In the genomic region with DNA sequence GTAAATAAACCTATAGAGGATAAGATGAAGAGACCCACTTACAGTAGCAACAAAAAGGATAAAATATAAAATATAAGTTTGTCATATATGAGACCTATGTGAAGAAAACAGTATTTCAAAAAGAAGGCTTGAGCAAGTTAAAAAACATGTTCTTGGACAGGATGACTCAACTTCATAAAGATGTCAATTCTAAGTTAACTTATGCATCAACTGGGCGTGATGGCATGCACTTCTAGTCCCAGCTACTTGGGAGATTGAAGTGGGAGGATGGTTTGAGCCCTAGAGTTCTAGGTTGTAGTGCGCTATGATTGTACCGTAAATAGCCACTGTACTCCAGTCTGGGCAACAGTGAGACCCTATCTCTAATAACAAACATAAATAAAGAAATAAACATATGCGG, we compare ENCODE assay signal across 16 cellular contexts. TPM values are rescaled to one million over a fixed set of nuclear protein-coding genes. Genes with fewer than 3 reads are reported as not detected.
DNase-seq lines count a peak whose midpoint lies in the region; ATAC-seq and TF ChIP-seq lines count a peak whose summit lies in the region.
"Had no signal": no experiment of that assay in that cellular context is flagged by ENCODE, and none has a peak within 500 bp of the region (broad histone marks: within the 10 kb centered on the region; RNA-seq: fewer than 3 reads in every experiment).

No MANE protein-coding gene starts in this region.

- no peaks in the 10 kb centered on the region for H3K9me3 ChIP-seq in Panc1 (ENCODE audit: control insufficient read depth, insufficient read depth, low read depth, low read length)
- H3K9me3 ChIP-seq: Caco-2 had no signal

- H3K27ac ChIP-seq in Panc1 (ENCODE audit: low read length) = no peak overlapping the region
- H3K27ac ChIP-seq: HL-60 had no signal

- TSS peak; percentile 13 for BruUV-seq in Panc1 (replicated peaks; lab: Mats Ljungman, UMichigan)

- H3K36me3 ChIP-seq in Panc1 (ENCODE audit: control insufficient read depth, insufficient read depth, low read length) = peaks cover 10% of the 10 kb centered on the region

- in situ Hi-C loops in Panc1 (cut with HindIII; ENCODE audit: low pct_unique_long_range_greater_than_20kb, low sequenced_read_pairs) = no loop called here

- intact Hi-C loops in Panc1 (cut with micrococcal nuclease; ENCODE audit: unreplicated experiment) = no loop called here

- H3K4me1 ChIP-seq in Panc1 (ENCODE audit: control insufficient read depth, insufficient read depth, low read length) = no peaks in the 10 kb centered on the region
- H3K4me1 ChIP-seq: Caco-2 had no signal

- POLR2A ChIA-PET in Panc1 (lab: Charles Lee) = no interaction called here

- DNase-seq in ELR (ENCODE audit: low read depth) (peak; percentile 12), Panc1 (ENCODE audit: low read depth, low spot score) (no peak), fibroblast of villous mesenchyme (ENCODE audit: low read depth) (peak; percentile 67), skeletal muscle cell (ENCODE audit: low read depth) (peak; percentile 24), epidermal melanocyte (ENCODE audit: insufficient read length, low spot score) (no peak), Kasumi-1 (lab: John Stamatoyannopoulos, UW) (no peak)
- DNase-seq in stimulated activated naive CD4-positive, alpha-beta T cell treated with Interleukin-2 at 50 U/mL for 16 hours (lab: John Stamatoyannopoulos, UW) = no peak
- DNase-seq: ACHN; Caco-2; CD4-positive, CD25-positive, alpha-beta regulatory T cell; DMS153; NCI-H2227 treated with DMSO at 0.1 percent for 48 hours; NCI-H524 treated with DMSO at 0.1 percent for 48 hours; SHP77 had no signal

- TF ChIP-seq CTCF in Panc1 (IDR thresholded peaks at IDR 0.05) = no peak
- TF ChIP-seq CTCF in fibroblast of villous mesenchyme (IDR thresholded peaks at IDR 0.05; ENCODE audit: insufficient read depth, low read depth, low read length) = no peak

- no peaks in the 10 kb centered on the region for H3K27me3 ChIP-seq in Panc1 (ENCODE audit: control insufficient read depth, insufficient read depth, low read length)

- H3K4me3 ChIP-seq in Panc1 (ENCODE audit: low read depth in 2 of 2, low read length in 2 of 2) = no peak overlapping the region
- H3K4me3 ChIP-seq in fibroblast of villous mesenchyme (ENCODE audit: low read depth, low read length) = no peak overlapping the region
- H3K4me3 ChIP-seq in skeletal muscle cell (ENCODE audit: low read depth, low read length) = no peak overlapping the region

- CTCF ChIA-PET in Panc1 (lab: Charles Lee) = no interaction called here

- ATAC-seq in Panc1 = no peak
- ATAC-seq: HCT116 had no signal

RNA-seq across cellular contexts. Expression of gene PDCD6IP, which starts 59.7 kb away (rescaled TPM):
- total RNA-seq in Panc1 (2021; ENCODE audit: unreplicated experiment) (205 TPM), fibroblast of villous mesenchyme (165 and 182 TPM in 2 replicates)
- polyA plus RNA-seq in Panc1 (2012; ENCODE audit: insufficient read length) = 156 TPM

Comparison
In these comparisons a context has a peak if more than half of its experiments do, and no peak if none do; other contexts are left out.
1. DNase-seq: peak in ELR (single experiment), fibroblast of villous mesenchyme (single experiment) and skeletal muscle cell (single experiment); none in Panc1 (single experiment), epidermal melanocyte (single experiment), stimulated activated naive CD4-positive, alpha-beta T cell treated with Interleukin-2 at 50 U/mL for 16 hours (single experiment) and Kasumi-1 (0 of 2).